Comparison of ENCODE assay signal across 18 cellular contexts in the genomic region with DNA sequence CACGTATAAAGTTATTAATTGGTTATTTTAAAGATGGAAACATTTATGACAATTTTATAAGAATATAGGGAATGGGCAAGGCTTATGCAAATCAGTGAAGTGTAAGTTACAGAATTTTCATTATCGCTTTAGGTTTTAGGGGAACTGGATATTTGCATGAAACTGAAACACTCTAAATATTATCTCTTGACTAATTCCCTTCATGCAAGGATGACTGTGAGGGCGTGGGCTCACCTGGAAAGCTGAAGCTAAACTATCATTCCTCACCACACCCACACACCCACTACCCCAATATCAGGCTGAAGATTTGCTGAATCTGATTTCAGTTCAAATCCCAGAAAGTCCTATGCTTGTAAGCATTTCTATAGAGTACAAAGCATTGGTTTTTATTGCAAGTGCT.
DNase-seq lines count a peak whose midpoint lies in the region; ATAC-seq lines count a peak whose summit lies in the region.
"Had no signal": no experiment of that assay in that cellular context is flagged by ENCODE, and none has a peak within 500 bp of the region (broad histone marks: within the 10 kb centered on the region; RNA-seq: fewer than 3 reads in every experiment).

No MANE protein-coding gene starts in this region.

- intact Hi-C loops in activated CD4-positive, alpha-beta memory T cell treated with anti-CD3 and anti-CD28 coated beads for 36 hours (cut with micrococcal nuclease) = no loop called here

- no peaks in the 10 kb centered on the region for H3K36me3 Mint-ChIP-seq in activated CD4-positive, alpha-beta memory T cell treated with anti-CD3 and anti-CD28 coated beads for 36 hours
- H3K36me3 Mint-ChIP-seq: natural killer cell treated with Interleukin-12 subunit alpha and Interleukin-12 subunit beta and Interleukin-15 and Interleukin-18, amount 100 ng/mL, for 72 hours; stimulated activated effector memory CD8-positive, alpha-beta T cell treated with anti-CD3 and anti-CD28 coated beads, Interleukin-12 subunit alpha, Interleukin-12 subunit beta, amount 100 ng/mL, for 72 hours had no signal

- H3K27ac Mint-ChIP-seq in activated CD4-positive, alpha-beta memory T cell treated with anti-CD3 and anti-CD28 coated beads for 36 hours = no peak overlapping the region
- H3K27ac Mint-ChIP-seq: activated T-cell treated with anti-CD3 and anti-CD28 coated beads, Interleukin-2, amount 50 U/mL, for 72 hours; natural killer cell treated with Interleukin-12 subunit alpha and Interleukin-12 subunit beta and Interleukin-15 and Interleukin-18, amount 100 ng/mL, for 72 hours; stimulated activated effector memory CD8-positive, alpha-beta T cell treated with anti-CD3 and anti-CD28 coated beads, Interleukin-12 subunit alpha, Interleukin-12 subunit beta, amount 100 ng/mL, for 72 hours had no signal

- no peak overlapping the region for H3K4me3 Mint-ChIP-seq in activated CD4-positive, alpha-beta memory T cell treated with anti-CD3 and anti-CD28 coated beads for 36 hours
- H3K4me3 Mint-ChIP-seq: activated T-cell treated with anti-CD3 and anti-CD28 coated beads, Interleukin-2, amount 50 U/mL, for 72 hours; natural killer cell treated with Interleukin-12 subunit alpha and Interleukin-12 subunit beta and Interleukin-15 and Interleukin-18, amount 100 ng/mL, for 72 hours; stimulated activated effector memory CD8-positive, alpha-beta T cell treated with anti-CD3 and anti-CD28 coated beads, Interleukin-12 subunit alpha, Interleukin-12 subunit beta, amount 100 ng/mL, for 72 hours had no signal

- no peaks in the 10 kb centered on the region for H3K9me3 Mint-ChIP-seq in activated CD4-positive, alpha-beta memory T cell treated with anti-CD3 and anti-CD28 coated beads for 36 hours

- POLR2A ChIA-PET in activated CD4-positive, alpha-beta memory T cell treated with anti-CD3 and anti-CD28 coated beads for 36 hours (lab: Charles Lee) = no interaction called here

- peaks cover 2% of the 10 kb centered on the region for H3K27me3 Mint-ChIP-seq in activated CD4-positive, alpha-beta memory T cell treated with anti-CD3 and anti-CD28 coated beads for 36 hours
- H3K27me3 Mint-ChIP-seq: natural killer cell treated with Interleukin-12 subunit alpha and Interleukin-12 subunit beta and Interleukin-15 and Interleukin-18, amount 100 ng/mL, for 72 hours had no signal

- H3K4me1 Mint-ChIP-seq in activated CD4-positive, alpha-beta memory T cell treated with anti-CD3 and anti-CD28 coated beads for 36 hours (ENCODE audit: low read depth) = no peaks in the 10 kb centered on the region
- H3K4me1 Mint-ChIP-seq: stimulated activated effector memory CD8-positive, alpha-beta T cell treated with anti-CD3 and anti-CD28 coated beads, Interleukin-12 subunit alpha, Interleukin-12 subunit beta, amount 100 ng/mL, for 72 hours had no signal

- CTCF ChIA-PET in activated CD4-positive, alpha-beta memory T cell treated with anti-CD3 and anti-CD28 coated beads for 36 hours (lab: Charles Lee) = no interaction called here

- ATAC-seq in GM18499 (IDR thresholded peaks at IDR 0.05; ENCODE audit: insufficient read depth, unreplicated experiment) = peak; percentile 68
- peak; percentile 42 for ATAC-seq in GM19455 (IDR thresholded peaks at IDR 0.05; ENCODE audit: unreplicated experiment)
- peak; percentile 67 for ATAC-seq in HG02852 (IDR thresholded peaks at IDR 0.05; ENCODE audit: unreplicated experiment)
- ATAC-seq in HG03442 (IDR thresholded peaks at IDR 0.05; ENCODE audit: unreplicated experiment) = peak; percentile 52
- ATAC-seq: activated T-cell treated with anti-CD3 and anti-CD28 coated beads, Interleukin-2, amount 50 U/mL, for 72 hours; natural killer cell treated with Interleukin-12 subunit alpha and Interleukin-12 subunit beta and Interleukin-15 and Interleukin-18, amount 100 ng/mL, for 72 hours; stimulated activated effector memory CD8-positive, alpha-beta T cell treated with anti-CD3 and anti-CD28 coated beads, Interleukin-12 subunit alpha, Interleukin-12 subunit beta, amount 100 ng/mL, for 72 hours had no signal

- DNase-seq in activated CD4-positive, alpha-beta memory T cell treated with anti-CD3 and anti-CD28 coated beads for 36 hours = no peak
- DNase-seq in NCI-H1694 (lab: John Stamatoyannopoulos, UW) (no peak), amygdala (lab: John Stamatoyannopoulos, UW) (no peak), A172 (ENCODE audit: low spot score) (no peak)
- DNase-seq: activated T-cell treated with anti-CD3 and anti-CD28 coated beads, Interleukin-2, amount 50 U/mL, for 72 hours; anterior cingulate cortex; GM23248; MM.1S; NCI-H345; PC-9; retina; stimulated activated CD4-positive, alpha-beta T cell treated with anti-CD3 and anti-CD28 coated beads, Interleukin-2, amount 100 ng/mL, for 48 hours had no signal
